Comparison of ENCODE assay signal across 18 cellular contexts in the genomic region with DNA sequence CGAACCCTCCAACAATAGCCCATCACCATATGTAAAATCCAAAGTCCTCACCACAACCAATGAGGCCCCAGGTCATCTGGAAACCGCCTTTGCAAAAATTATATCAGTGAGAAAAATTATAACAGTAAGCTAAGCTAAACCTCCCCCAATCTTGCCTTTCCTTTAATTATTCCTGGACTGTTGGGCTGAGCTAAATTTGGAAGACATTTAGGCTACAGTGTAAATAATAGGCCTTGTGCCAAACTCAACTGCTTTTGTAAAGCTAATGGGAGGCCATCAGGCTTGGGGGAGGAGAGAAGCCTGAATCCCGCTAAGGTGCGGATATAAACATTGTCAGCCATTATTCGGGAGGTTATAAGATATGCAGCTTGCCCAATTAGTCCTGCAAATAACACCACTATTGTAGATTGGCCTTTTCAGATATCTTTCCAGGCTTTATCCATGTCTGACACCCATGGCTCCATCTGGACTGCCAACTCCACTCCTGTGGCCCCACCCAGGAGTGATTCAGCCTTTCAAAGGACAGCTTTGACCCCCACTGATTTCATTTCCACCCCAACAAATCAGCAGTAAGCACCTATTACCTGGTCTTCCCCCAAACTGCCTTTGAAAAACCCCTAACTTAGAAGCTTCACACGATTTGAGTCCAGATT. TPM values are rescaled to one million over a fixed set of nuclear protein-coding genes. Genes with fewer than 3 reads are reported as not detected.
DNase-seq lines count a peak whose midpoint lies in the region; TF ChIP-seq lines count a peak whose summit lies in the region.
"Had no signal": no experiment of that assay in that cellular context is flagged by ENCODE, and none has a peak within 500 bp of the region (broad histone marks: within the 10 kb centered on the region; RNA-seq: fewer than 3 reads in every experiment).

No MANE protein-coding gene starts in this region.

- no peak overlapping the region for H3K56ac ChIP-seq in H9 (ENCODE audit: insufficient read length, low read depth, low read length)

- H3K27ac Mint-ChIP-seq in H9 (peak overlapping the region in 2 of 3 experiments; percentile 37 to 60; a peak in 3 of 7 replicates), nephron (peak overlapping the region; percentile 97 to 99 (median 98))

- H3K4me3 ChIP-seq in tibial nerve: no peak overlapping the region
- H3K4me3 ChIP-seq: ovary, upper lobe of right lung had no signal

- H3K9me3 Mint-ChIP-seq in H9 (no peaks in the 10 kb centered on the region), nephron (no peaks in the 10 kb centered on the region)
- H3K9me3 Mint-ChIP-seq: activated naive CD8-positive, alpha-beta T cell treated with anti-CD3 and anti-CD28 coated beads, Interleukin-2, amount 10 ng/mL, durations not matched to agents 7 days and 5 days had no signal

- H4K20me1 ChIP-seq in H9 (ENCODE audit: control insufficient read depth, insufficient read depth, insufficient read length): no peaks in the 10 kb centered on the region

- H3K27me3 ChIP-seq in H9 (ENCODE audit: insufficient read depth, low read length) (no peaks in the 10 kb centered on the region), tibial nerve (no peaks in the 10 kb centered on the region)
- H3K27me3 ChIP-seq: ovary, upper lobe of right lung had no signal

- no peaks in the 10 kb centered on the region for H3K36me3 ChIP-seq in tibial nerve
- H3K36me3 ChIP-seq: ovary, upper lobe of right lung had no signal

- H3K27me3 Mint-ChIP-seq in H9 (ENCODE audit: low read depth): peaks cover 9% of the 10 kb centered on the region
- H3K27me3 Mint-ChIP-seq in nephron (ENCODE audit: low read depth): peaks cover 5% of the 10 kb centered on the region
- H3K27me3 Mint-ChIP-seq: activated naive CD8-positive, alpha-beta T cell treated with anti-CD3 and anti-CD28 coated beads, Interleukin-2, amount 10 ng/mL, durations not matched to agents 7 days and 5 days had no signal

- no peak overlapping the region for H2BK5ac ChIP-seq in H9 (ENCODE audit: insufficient read length, low read length)

- DNase-seq in H9 (no peak), NCI-H2081 (lab: John Stamatoyannopoulos, UW) (peak; percentile 93 to 99), NCI-H748 treated with DMSO at 0.1 percent for 48 hours (lab: John Stamatoyannopoulos, UW) (peak; percentile 64), tibial nerve (ENCODE audit: low spot score in 2 of 2) (no peak), NCI-H510A (lab: John Stamatoyannopoulos, UW) (no peak), NCI-H526 treated with DMSO at 0.1 percent for 48 hours (lab: John Stamatoyannopoulos, UW) (no peak)
- DNase-seq: activated CD4-positive, alpha-beta T cell treated with anti-CD3 and anti-CD28 coated beads for 4 hours; activated naive CD8-positive, alpha-beta T cell treated with anti-CD3 and anti-CD28 coated beads, Interleukin-2, amount 10 ng/mL, durations not matched to agents 7 days and 5 days; effector memory CD4-positive, alpha-beta T cell; MM.1S; NCI-H510A treated with DMSO at 0.1 percent for 48 hours; ovary; right cardiac atrium; Right ventricle myocardium superior; stimulated activated CD4-positive, alpha-beta T cell treated with anti-CD3 and anti-CD28 coated beads, Interleukin-12 subunit alpha, Interleukin-12 subunit beta, amount 100 ng/mL, for 4 hours; SW 1271; upper lobe of right lung had no signal

- H3K27ac ChIP-seq in H9 (ENCODE audit: insufficient read length, low read depth, low read length) (no peak overlapping the region), tibial nerve (no peak overlapping the region)
- H3K27ac ChIP-seq: ovary, upper lobe of right lung had no signal

- TF ChIP-seq EP300 in tibial nerve (IDR thresholded peaks at IDR 0.05): no peak

- peaks cover 5% of the 10 kb centered on the region for H3K23me2 ChIP-seq in H9 (ENCODE audit: insufficient read length, low read depth, low read length, poor library complexity, severe bottlenecking)

- H3K4me1 Mint-ChIP-seq in H9 (peaks cover 38 to 51% of the 10 kb centered on the region in 2 experiments), nephron (peaks cover 75% of the 10 kb centered on the region)

- no peak overlapping the region for H2BK120ac ChIP-seq in H9 (ENCODE audit: low read depth, low read length, poor library complexity, severe bottlenecking)

- no peaks in the 10 kb centered on the region for H3K79me1 ChIP-seq in H9 (ENCODE audit: insufficient read depth, low read depth, low read length, poor library complexity, severe bottlenecking)

- no peak overlapping the region for H2BK20ac ChIP-seq in H9 (ENCODE audit: low read depth, low read length, poor library complexity, severe bottlenecking)

- H3K14ac ChIP-seq in H9 (ENCODE audit: insufficient read depth, low read length): no peak overlapping the region

- H3K4ac ChIP-seq in H9 (ENCODE audit: low read depth, low read length): no peak overlapping the region

- no peaks in the 10 kb centered on the region for H3K79me2 ChIP-seq in H9 (ENCODE audit: insufficient read depth, low read length)

- no peak overlapping the region for H3T11ph ChIP-seq in H9 (ENCODE audit: low read length)

- H3K18ac ChIP-seq in H9 (ENCODE audit: insufficient read length, low read depth, low read length): no peak overlapping the region

- no peaks in the 10 kb centered on the region for H3K9me3 ChIP-seq in H9 (ENCODE audit: control insufficient read depth, low read depth, low read length)
- H3K9me3 ChIP-seq in tibial nerve: no peaks in the 10 kb centered on the region
- H3K9me3 ChIP-seq: ovary, upper lobe of right lung had no signal

- no peak for TF ChIP-seq POLR2A in tibial nerve (IDR thresholded peaks at IDR 0.05)

- no peak overlapping the region for H4K5ac ChIP-seq in H9 (ENCODE audit: insufficient read length, low read depth, low read length)

- no peak overlapping the region for H2BK15ac ChIP-seq in H9 (ENCODE audit: low read depth, low read length)

- no peak overlapping the region for H2AFZ ChIP-seq in H9 (ENCODE audit: low read length)

- H3K4me3 Mint-ChIP-seq in H9: peak overlapping the region in 1 of 2 experiments; percentile 47; a peak in 2 of 5 replicates
- H3K4me3 Mint-ChIP-seq in nephron: peak overlapping the region; percentile 21 to 40 (median 35)
- H3K4me3 Mint-ChIP-seq: activated naive CD8-positive, alpha-beta T cell treated with anti-CD3 and anti-CD28 coated beads, Interleukin-2, amount 10 ng/mL, durations not matched to agents 7 days and 5 days had no signal

- H3K36me3 Mint-ChIP-seq in H9 (ENCODE audit: insufficient read depth in 1 of 3, low read depth in 3 of 3): no peaks in the 10 kb centered on the region; a peak in 1 of 7 replicates
- no peaks in the 10 kb centered on the region for H3K36me3 Mint-ChIP-seq in nephron (ENCODE audit: low read depth)
- H3K36me3 Mint-ChIP-seq: activated naive CD8-positive, alpha-beta T cell treated with anti-CD3 and anti-CD28 coated beads, Interleukin-2, amount 10 ng/mL, durations not matched to agents 7 days and 5 days had no signal

- no peak overlapping the region for H3K4me2 ChIP-seq in H9 (ENCODE audit: insufficient read depth, insufficient read length, low read length)

- no peak overlapping the region for H3K23ac ChIP-seq in H9 (ENCODE audit: insufficient read length, low read depth, low read length)

- TF ChIP-seq CTCF in H9 (conservative IDR thresholded peaks at IDR 0.05) (no peak), nephron (IDR thresholded peaks at IDR 0.05; ENCODE audit: unreplicated experiment in 3 of 3) (no peak), tibial nerve (IDR thresholded peaks at IDR 0.05) (no peak)

- WGBS in H9 (ENCODE audit: extremely low coverage, insufficient read length, low lambda C conversion rate): no CpG with 5 or more reads among the region's 6 CpGs
- WGBS in tibial nerve, 2 donors: 73 to 76% methylated on average over 6 of the region's 6 CpGs

- H4K91ac ChIP-seq in H9 (ENCODE audit: insufficient read length, low read depth, low read length): no peak overlapping the region

- H2AK5ac ChIP-seq in H9 (ENCODE audit: insufficient read length, low read length): no peak overlapping the region

- peaks cover 16% of the 10 kb centered on the region for H3K4me1 ChIP-seq in H9 (ENCODE audit: insufficient read depth, low read length)
- peaks cover 0 to 18% (median 7%) of the 10 kb centered on the region in 4 donors for H3K4me1 ChIP-seq in tibial nerve

- H4K8ac ChIP-seq in H9 (replicated peaks; ENCODE audit: insufficient read length, low read depth, low read length): no peak overlapping the region

- no peak overlapping the region for H2BK12ac ChIP-seq in H9 (ENCODE audit: insufficient read length, low read depth, low read length)

- H3K9ac ChIP-seq in H9 (ENCODE audit: extremely low read depth, insufficient read length, low read length): no peak overlapping the region

RNA-seq across cellular contexts. Expression of a gene that starts 53.0 kb away (rescaled TPM):
- 0.42 and 0.68 TPM in 2 replicates for total RNA-seq in H9 (2021)
- 1 to 10 TPM in 2 of 4 donors, under 1 TPM in 2; 0.22 to 2.5 (median 1.1) TPM for total RNA-seq in tibial nerve
- total RNA-seq: activated naive CD8-positive, alpha-beta T cell treated with anti-CD3 and anti-CD28 coated beads, Interleukin-2, amount 10 ng/mL, durations not matched to agents 7 days and 5 days had no signal

Comparison
In these comparisons a context has a peak if more than half of its experiments do, and no peak if none do; other contexts are left out.
1. DNase-seq: peak in NCI-H2081 (2 of 2) and NCI-H748 treated with DMSO at 0.1 percent for 48 hours (single experiment); none in H9 (single experiment), tibial nerve (0 of 2), NCI-H510A (single experiment) and NCI-H526 treated with DMSO at 0.1 percent for 48 hours (single experiment).